In genomic region chr3:115975353-115975752, GRCh38 we compare ENCODE assay signal across 12 cellular contexts.
DNase-seq lines count a peak whose midpoint lies in the region; ATAC-seq, FAIRE-seq and TF ChIP-seq lines count a peak whose summit lies in the region.
"Had no signal": no experiment of that assay in that cellular context is flagged by ENCODE, and none has a peak within 500 bp of the region (broad histone marks: within the 10 kb centered on the region; RNA-seq: fewer than 3 reads in every experiment).

No MANE protein-coding gene starts in this region.

- H3K27ac ChIP-seq in OCI-LY3 (ENCODE audit: low read length), result peak overlapping the region; percentile 35
- no peak overlapping the region for H3K27ac ChIP-seq in small intestine (ENCODE audit: low read depth in 1 of 2, low read length in 1 of 2)
- H3K27ac ChIP-seq: pancreas, Peyer's patch had no signal

- peak overlapping the region; percentile 20; the same call in 1 of the 2 replicates for H3K4me3 ChIP-seq in OCI-LY3 (ENCODE audit: low read length)
- H3K4me3 ChIP-seq in kidney epithelial cell (ENCODE audit: low read depth, low read length), result no peak overlapping the region
- H3K4me3 ChIP-seq in small intestine (ENCODE audit: low read depth in 1 of 2, low read length in 2 of 2), result no peak overlapping the region
- H3K4me3 ChIP-seq: pancreas, Peyer's patch had no signal

- no peak overlapping the region for H2AFZ ChIP-seq in OCI-LY3 (ENCODE audit: low read depth, low read length)

- H3K36me3 ChIP-seq in OCI-LY3 (replicated peaks; ENCODE audit: low read depth, low read length), result no peaks in the 10 kb centered on the region
- H3K36me3 ChIP-seq in kidney epithelial cell (ENCODE audit: control insufficient read depth, insufficient read depth, low read length), result no peaks in the 10 kb centered on the region
- H3K36me3 ChIP-seq in small intestine (ENCODE audit: control insufficient read depth in 2 of 2, insufficient read depth in 2 of 2, low read length in 2 of 2), result no peaks in the 10 kb centered on the region
- H3K36me3 ChIP-seq: pancreas, Peyer's patch had no signal

- H3K9me3 ChIP-seq in OCI-LY3 (ENCODE audit: insufficient read depth, low read length) (no peaks in the 10 kb centered on the region), small intestine (ENCODE audit: control insufficient read depth, low read depth) (no peaks in the 10 kb centered on the region)
- H3K9me3 ChIP-seq: pancreas, Peyer's patch had no signal

- no peak overlapping the region for H3K9ac ChIP-seq in OCI-LY3 (ENCODE audit: low read length)

- H3K27me3 ChIP-seq in OCI-LY3 (ENCODE audit: low read depth, low read length), result 0 out of 2 replicates have a peak, but pooled peaks cover 4% of the 10 kb centered on the region
- H3K27me3 ChIP-seq in kidney epithelial cell (ENCODE audit: control insufficient read depth, insufficient read depth, low read length), result no peaks in the 10 kb centered on the region
- no peaks in the 10 kb centered on the region for H3K27me3 ChIP-seq in small intestine (ENCODE audit: control insufficient read depth in 2 of 2, insufficient read depth in 2 of 2, low read length in 2 of 2)
- H3K27me3 ChIP-seq: pancreas, Peyer's patch had no signal

- DNase-seq in EH (ENCODE audit: low read depth) (peak; percentile 52), kidney epithelial cell (ENCODE audit: low read depth) (peak; percentile 69), small intestine (no peak), GM12892 (ENCODE audit: insufficient read length) (no peak)
- DNase-seq in stimulated activated naive CD4-positive, alpha-beta T cell treated with Interleukin-2 at 50 U/mL for 16 hours (lab: John Stamatoyannopoulos, UW), result no peak
- no peak for DNase-seq in stimulated activated CD4-positive, alpha-beta T cell treated with anti-CD3 and anti-CD28 coated beads, Interleukin-2, amount 100 ng/mL, for 24 hours
- DNase-seq: activated T-cell treated with anti-CD3 and anti-CD28 coated beads for 4 hours; pancreas; Peyer's patch; stimulated activated naive CD8-positive, alpha-beta T cell treated with anti-CD3 and anti-CD28 coated beads, Interleukin-15, Interleukin-2, amounts not matched to agents 100 U/mL and 50 U/mL, for 24 hours had no signal

- 33 to 59% (median 37%) methylated on average over 3 of the region's 3 CpGs for WGBS in small intestine, 3 donors

- peak; percentile 65 for ATAC-seq in HG02610 (IDR thresholded peaks at IDR 0.05; ENCODE audit: unreplicated experiment)
- ATAC-seq: stimulated activated naive CD8-positive, alpha-beta T cell treated with anti-CD3 and anti-CD28 coated beads, Interleukin-15, Interleukin-2, amounts not matched to agents 100 U/mL and 50 U/mL, for 24 hours had no signal

- no peak for FAIRE-seq in small intestine (lab: Jason Lieb, UNC)
- no peak for FAIRE-seq in GM12892 (lab: Jason Lieb, UNC)
- FAIRE-seq: pancreas had no signal

- TF ChIP-seq CTCF in OCI-LY3 (IDR thresholded peaks at IDR 0.05; ENCODE audit: low read depth, low read length), result no peak
- TF ChIP-seq CTCF in kidney epithelial cell (IDR thresholded peaks at IDR 0.05; ENCODE audit: insufficient read depth, low read length, poor library complexity, severe bottlenecking), result no peak

- no peaks in the 10 kb centered on the region for H3K79me2 ChIP-seq in OCI-LY3 (ENCODE audit: low read length)

- TF ChIP-seq POLR2A in GM12892 (IDR thresholded peaks at IDR 0.05; ENCODE audit: low read depth, low read length), result no peak

- H4K20me1 ChIP-seq in OCI-LY3 (ENCODE audit: insufficient read depth, low read length), result no peaks in the 10 kb centered on the region

- peak overlapping the region; percentile 57 for H3K4me2 ChIP-seq in OCI-LY3 (ENCODE audit: low read length)

- peaks cover 23% of the 10 kb centered on the region for H3K4me1 ChIP-seq in OCI-LY3 (ENCODE audit: low read length)
- no peaks in the 10 kb centered on the region for H3K4me1 ChIP-seq in small intestine (ENCODE audit: control insufficient read depth in 2 of 2, insufficient read depth in 1 of 2, low read depth in 1 of 2, low read length in 1 of 2)
- H3K4me1 ChIP-seq: pancreas, Peyer's patch had no signal

Comparison
In these comparisons a context has a peak if more than half of its experiments do, and no peak if none do; other contexts are left out.
1. DNase-seq: peak in EH (single experiment) and kidney epithelial cell (single experiment); none in small intestine (single experiment), GM12892 (single experiment), stimulated activated naive CD4-positive, alpha-beta T cell treated with Interleukin-2 at 50 U/mL for 16 hours (single experiment) and stimulated activated CD4-positive, alpha-beta T cell treated with anti-CD3 and anti-CD28 coated beads, Interleukin-2, amount 100 ng/mL, for 24 hours (0 of 2).